Comparison of ENCODE assay signal across 8 cellular contexts in the genomic region with DNA sequence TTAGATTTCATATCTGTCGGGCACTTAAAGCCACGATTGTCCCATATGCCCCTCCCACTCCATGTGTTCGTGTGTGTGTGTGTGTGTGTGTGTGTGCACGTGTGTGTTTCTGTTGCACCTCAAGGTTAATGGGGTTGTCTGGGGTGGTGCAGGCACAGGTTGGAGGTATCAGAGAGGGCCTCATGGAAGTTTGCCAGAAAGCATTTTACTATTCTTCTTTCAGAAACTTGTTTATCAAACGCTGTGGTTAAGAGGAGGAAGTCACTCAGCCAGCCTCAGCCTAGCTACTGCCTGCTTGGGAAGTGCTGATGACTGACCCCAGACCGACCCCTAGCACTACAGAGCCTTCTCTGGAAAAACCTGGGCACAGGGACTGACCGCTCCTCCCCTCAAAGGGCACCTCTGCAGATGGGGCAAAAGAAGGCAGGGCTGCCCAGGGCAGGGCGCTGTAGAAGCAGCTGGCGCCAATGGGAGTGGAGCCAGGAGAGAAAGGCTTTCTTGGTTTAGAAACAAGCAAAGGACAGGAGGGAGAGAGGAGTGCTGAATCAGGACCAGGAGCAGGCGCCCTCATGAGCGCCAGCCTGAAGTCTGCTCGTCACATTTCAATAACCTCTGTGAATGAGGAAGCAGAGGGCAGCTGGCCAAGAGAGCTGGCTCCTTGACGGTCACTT. TPM values are rescaled to one million over a fixed set of nuclear protein-coding genes. Genes with fewer than 3 reads are reported as not detected.
DNase-seq lines count a peak whose midpoint lies in the region; ATAC-seq, FAIRE-seq and TF ChIP-seq lines count a peak whose summit lies in the region.

No MANE protein-coding gene starts in this region.

- POLR2A ChIA-PET in T-cell (lab: Charles Lee) = no interaction called here
- POLR2A ChIA-PET in endothelial cell of umbilical vein (lab: Charles Lee) = no interaction called here

- no peaks in the 10 kb centered on the region for H3K9me1 ChIP-seq in endothelial cell of umbilical vein (replicated peaks; ENCODE audit: control insufficient read depth, extremely low read depth, insufficient read depth, low read length)

- H3K27ac ChIP-seq in endothelial cell of umbilical vein (ENCODE audit: insufficient read depth, low read depth, low read length) = no peak overlapping the region
- no peak overlapping the region for H3K27ac ChIP-seq in transverse colon

- H4K20me1 ChIP-seq in endothelial cell of umbilical vein (replicated peaks; ENCODE audit: control insufficient read depth, extremely low read depth, insufficient read depth, low read length) = no peaks in the 10 kb centered on the region

- H2AFZ ChIP-seq in endothelial cell of umbilical vein (ENCODE audit: low read depth, low read length) = no peak overlapping the region

- H3K36me3 ChIP-seq in endothelial cell of umbilical vein (ENCODE audit: control insufficient read depth in 2 of 2, extremely low read depth in 1 of 2, insufficient read depth in 2 of 2, low read length in 2 of 2) = no peaks in the 10 kb centered on the region
- no peaks in the 10 kb centered on the region for H3K36me3 ChIP-seq in transverse colon

- ATAC-seq in T-cell (replicated peaks in 1 of 4) = peak; percentile 79 to 86 (median 82)
- no peak for ATAC-seq in HG03139 (IDR thresholded peaks at IDR 0.05; ENCODE audit: unreplicated experiment)
- ATAC-seq in omental fat pad (ENCODE audit: low FRiP score) = no peak
- no peak for ATAC-seq in GM19463 (IDR thresholded peaks at IDR 0.05; ENCODE audit: unreplicated experiment)

- dilution Hi-C loops in endothelial cell of umbilical vein (cut with MboI; ENCODE audit: extremely low pct_ligation_motif_present, low sequenced_read_pairs) = no loop called here

- CTCF ChIA-PET in T-cell (lab: Charles Lee) (interaction anchor here in 1 of 2 donors (0.5 kb wide), 1 partner anchor 472 kb away, joined by 3 read pairs; no protein-coding TSS in a partner anchor), endothelial cell of umbilical vein (lab: Charles Lee) (interaction anchor here (1.0 to 1.5 kb wide), 3 partner anchors 13 to 163 kb away, joined by 3 to 6 read pairs (median 5); no protein-coding TSS in a partner anchor)

- H3K27me3 ChIP-seq in endothelial cell of umbilical vein (ENCODE audit: control insufficient read depth in 2 of 2, insufficient read depth in 2 of 2, low read length in 2 of 2) (peaks cover 38 to 46% of the 10 kb centered on the region in 2 experiments), transverse colon (peaks cover 47% of the 10 kb centered on the region)

- H3K4me3 ChIP-seq in endothelial cell of umbilical vein (replicated peaks in 1 of 3; ENCODE audit: insufficient read depth in 1 of 3, low read depth in 1 of 3, low read length in 3 of 3) (no peak overlapping the region), transverse colon (no peak overlapping the region)

- TF ChIP-seq EP300 in transverse colon (IDR thresholded peaks at IDR 0.05; ENCODE audit: low read depth) = no peak

- 20 to 29% methylated on average over 3 to 13 of the region's 13 CpGs for WGBS in transverse colon (ENCODE audit: low coverage in 1 of 2), 2 donors

- peak overlapping the region; percentile 80 to 96 (median 89) for H3K27ac Mint-ChIP-seq in CD14-positive monocyte
- H3K27ac Mint-ChIP-seq in T-cell = peak overlapping the region; percentile 69 to 88

- peaks cover 20 to 22% (median 21%) of the 10 kb centered on the region in 3 donors for H3K27me3 Mint-ChIP-seq in CD14-positive monocyte (ENCODE audit: low read depth in 3 of 3)
- peaks cover 0 to 14% of the 10 kb centered on the region in 2 donors for H3K27me3 Mint-ChIP-seq in T-cell

- H3K36me3 Mint-ChIP-seq in CD14-positive monocyte (peaks cover 2% of the 10 kb centered on the region in 2 donors), T-cell (no peaks in the 10 kb centered on the region)

- no peak overlapping the region for H3K9ac ChIP-seq in endothelial cell of umbilical vein (replicated peaks; ENCODE audit: extremely low read depth, insufficient read depth, low read length)

- DNase-seq in CD14-positive monocyte (ENCODE audit: low spot score) = peak; percentile 65
- DNase-seq in H4 (ENCODE audit: low spot score) = peak; percentile 89
- peak; percentile 9 to 73 (median 50) for DNase-seq in T-cell
- DNase-seq in endothelial cell of umbilical vein (ENCODE audit: low read depth, low spot score) = peak; percentile 78
- DNase-seq in transverse colon = peak; percentile 18
- no peak for DNase-seq in omental fat pad (ENCODE audit: low spot score)

- TF ChIP-seq POLR2A in endothelial cell of umbilical vein (IDR thresholded peaks at IDR 0.05; ENCODE audit: low read depth, low read length) (no peak), transverse colon (IDR thresholded peaks at IDR 0.05) (no peak)

- H3K9me3 Mint-ChIP-seq in CD14-positive monocyte (peaks cover 0 to 5% (median 0%) of the 10 kb centered on the region in 7 donors), T-cell (no peaks in the 10 kb centered on the region)

- H3K9me3 ChIP-seq in endothelial cell of umbilical vein (replicated peaks; ENCODE audit: control insufficient read depth, insufficient read depth, low read length) (no peaks in the 10 kb centered on the region), transverse colon (no peaks in the 10 kb centered on the region)

- H3K4me2 ChIP-seq in endothelial cell of umbilical vein (ENCODE audit: insufficient read depth, low read length) = no peak overlapping the region

- no TSS peak for BruUV-seq in endothelial cell of umbilical vein (replicated peaks; lab: Mats Ljungman, UMichigan)

- in situ Hi-C loops in transverse colon (cut with MboI; ENCODE audit: low pct_ligation_motif_present in 1 of 4, low pct_unique_long_range_greater_than_20kb in 1 of 4, low sequenced_read_pairs in 3 of 4) = no loop called here

- H3K4me3 Mint-ChIP-seq in CD14-positive monocyte = peak overlapping the region; percentile 75 to 86
- H3K4me3 Mint-ChIP-seq in T-cell = peak overlapping the region; percentile 61 to 74 (median 62)

- intact Hi-C loops in CD14-positive monocyte (cut with micrococcal nuclease) (no loop called here), endothelial cell of umbilical vein (cut with micrococcal nuclease) (no loop called here), transverse colon (cut with DNase I; ENCODE audit: low total_unique reads) (no loop called here)

- no peak for TF ChIP-seq CTCF in CD14-positive monocyte (IDR thresholded peaks at IDR 0.05)
- no peak for TF ChIP-seq CTCF in endothelial cell of umbilical vein (IDR thresholded peaks at IDR 0.05; ENCODE audit: extremely low read depth in 1 of 2, insufficient read depth in 1 of 2, low read depth in 1 of 2, low read length in 2 of 2)
- TF ChIP-seq CTCF in transverse colon (IDR thresholded peaks at IDR 0.05) = no peak
- no peak for TF ChIP-seq CTCF in omental fat pad (IDR thresholded peaks at IDR 0.05)

- H3K79me2 ChIP-seq in endothelial cell of umbilical vein (ENCODE audit: control insufficient read depth, insufficient read depth, low read length) = no peaks in the 10 kb centered on the region

- H3K4me1 Mint-ChIP-seq in CD14-positive monocyte (peaks cover 42% of the 10 kb centered on the region), T-cell (peaks cover 54 to 60% (median 58%) of the 10 kb centered on the region in 3 donors)

- peaks cover 9% of the 10 kb centered on the region for H3K4me1 ChIP-seq in endothelial cell of umbilical vein (ENCODE audit: control insufficient read depth, extremely low read depth, insufficient read depth, low read length)
- H3K4me1 ChIP-seq in transverse colon = peaks cover 0 to 21% (median 2%) of the 10 kb centered on the region in 4 donors

- peak; percentile 63 for FAIRE-seq in endothelial cell of umbilical vein (lab: Jason Lieb, UNC)

TF ChIP-seq in endothelial cell of umbilical vein, 7 proteins besides CTCF, POLR2A, EP300 and RAD21:
- no peak for TF ChIP-seq FOS (IDR thresholded peaks at IDR 0.05; ENCODE audit: borderline replicate concordance, insufficient read depth, low read length)
- TF ChIP-seq POLR2AphosphoS5 (IDR thresholded peaks at IDR 0.05; ENCODE audit: insufficient read depth, low read depth, low read length) = no peak
- TF ChIP-seq, protein P1, sequence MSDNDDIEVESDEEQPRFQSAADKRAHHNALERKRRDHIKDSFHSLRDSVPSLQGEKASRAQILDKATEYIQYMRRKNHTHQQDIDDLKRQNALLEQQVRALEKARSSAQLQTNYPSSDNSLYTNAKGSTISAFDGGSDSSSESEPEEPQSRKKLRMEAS (IDR thresholded peaks at IDR 0.05; ENCODE audit: insufficient read depth, insufficient read length) = peak; percentile 16
- TF ChIP-seq MYC (IDR thresholded peaks at IDR 0.05; ENCODE audit: low read depth, low read length) = no peak
- TF ChIP-seq JUN (IDR thresholded peaks at IDR 0.05; ENCODE audit: borderline replicate concordance, insufficient read depth, insufficient read length, low read depth) = no peak
- TF ChIP-seq EZH2 (IDR thresholded peaks at IDR 0.05; ENCODE audit: borderline replicate concordance, low read depth, low read length, severe bottlenecking) = no peak
- TF ChIP-seq GATA2 (IDR thresholded peaks at IDR 0.05; ENCODE audit: insufficient read depth, insufficient read length, low read depth, low read length) = no peak

RNA-seq across cellular contexts. Expression of a gene that starts 3.9 kb away (rescaled TPM):
- polyA plus RNA-seq in CD14-positive monocyte (not detected), endothelial cell of umbilical vein (0.02 and 0.03 TPM in 2 replicates)
- total RNA-seq in H4 (2014; rRNA removed; shearing (Covaris generic)) = not detected in 2 replicates
- total RNA-seq in T-cell (1 to 10 TPM in 3 of 5 donors, under 1 TPM in 2; 0.19 to 4.8 (median 2.4) TPM), endothelial cell of umbilical vein (not detected in 2 replicates), transverse colon (not detected), omental fat pad (under 1 TPM in 2 of 4 donors, not detected in 2; under 0.01 to 0.12 TPM)
- 0.01 TPM in 2 replicates for polyA plus RNA-seq in endothelial cell of umbilical vein (2011; cell fraction: cytosol; rRNA removed)
- 0.03 and 0.04 TPM in 2 replicates for polyA plus RNA-seq in endothelial cell of umbilical vein (2011; cell fraction: nucleus; rRNA removed)
- polyA plus RNA-seq in endothelial cell of umbilical vein (2012) = 0.04 TPM in 1 of 2 replicates, not detected in the other
- 0.06 TPM in 1 of 2 replicates, not detected in the other for polyA minus RNA-seq in endothelial cell of umbilical vein
- polyA minus RNA-seq in endothelial cell of umbilical vein (2011; cell fraction: cytosol; rRNA and poly(A)+ RNA removed) = not detected
- 0.05 TPM in 1 of 2 replicates, not detected in the other for polyA minus RNA-seq in endothelial cell of umbilical vein (2011; cell fraction: nucleus; rRNA and poly(A)+ RNA removed)

Comparison
In these comparisons a context has a peak if more than half of its experiments do, and no peak if none do; other contexts are left out.
1. ATAC-seq: peak in T-cell (4 of 4); none in HG03139 (single experiment), omental fat pad (single experiment) and GM19463 (single experiment).